ENCODE assay signal across 16 cellular contexts in genomic region chr11:73156114-73156513, GRCh38. TPM values are rescaled to one million over a fixed set of nuclear protein-coding genes. Genes with fewer than 3 reads are reported as not detected.
DNase-seq lines count a peak whose midpoint lies in the region; ATAC-seq and TF ChIP-seq lines count a peak whose summit lies in the region.
"Had no signal": no experiment of that assay in that cellular context is flagged by ENCODE, and none has a peak within 500 bp of the region (broad histone marks: within the 10 kb centered on the region; RNA-seq: fewer than 3 reads in every experiment).

No MANE protein-coding gene starts in this region.

- no peaks in the 10 kb centered on the region for H4K20me1 ChIP-seq in Karpas-422 (ENCODE audit: insufficient read depth, low read depth, low read length)

- TF ChIP-seq CTCF in omental fat pad (IDR thresholded peaks at IDR 0.05) = no peak

- no peak overlapping the region for H3K4me3 Mint-ChIP-seq in activated naive CD8-positive, alpha-beta T cell
- no peak overlapping the region for H3K4me3 Mint-ChIP-seq in activated naive CD8-positive, alpha-beta T cell treated with anti-CD3 and anti-CD28 coated beads for 36 hours
- H3K4me3 Mint-ChIP-seq in central memory CD8-positive, alpha-beta T cell = no peak overlapping the region
- H3K4me3 Mint-ChIP-seq in stimulated activated effector memory CD8-positive, alpha-beta T cell treated with anti-CD3 and anti-CD28 coated beads, Interleukin-12 subunit alpha, Interleukin-12 subunit beta, amount 100 ng/mL, for 72 hours = no peak overlapping the region
- H3K4me3 Mint-ChIP-seq: activated naive CD4-positive, alpha-beta T cell treated with anti-CD3 and anti-CD28 coated beads for 36 hours had no signal

- DNase-seq in activated naive CD8-positive, alpha-beta T cell treated with anti-CD3 and anti-CD28 coated beads for 36 hours = no peak
- DNase-seq in Karpas-422 (no peak), NCI-H1417 treated with DMSO at 0.1 percent for 48 hours (lab: John Stamatoyannopoulos, UW) (no peak), omental fat pad (ENCODE audit: low spot score) (no peak)
- no peak for DNase-seq in central memory CD8-positive, alpha-beta T cell (ENCODE audit: low spot score in 2 of 2)
- no peak for DNase-seq in stimulated activated effector memory CD8-positive, alpha-beta T cell treated with anti-CD3 and anti-CD28 coated beads, Interleukin-12 subunit alpha, Interleukin-12 subunit beta, amount 100 ng/mL, for 72 hours (ENCODE audit: low spot score in 2 of 2)
- DNase-seq: activated naive CD4-positive, alpha-beta T cell treated with anti-CD3 and anti-CD28 coated beads for 36 hours; central memory CD4-positive, alpha-beta T cell; DMS 273 treated with DMSO at 0.1 percent for 48 hours; NCI-H2029 treated with DMSO at 0.1 percent for 48 hours; NCI-H82; substantia nigra; T1000 had no signal

- H3K9ac ChIP-seq in Karpas-422 (ENCODE audit: low read length) = peak overlapping the region; percentile 81

- H3K36me3 Mint-ChIP-seq in activated naive CD8-positive, alpha-beta T cell = no peaks in the 10 kb centered on the region
- no peaks in the 10 kb centered on the region for H3K36me3 Mint-ChIP-seq in activated naive CD8-positive, alpha-beta T cell treated with anti-CD3 and anti-CD28 coated beads for 36 hours
- H3K36me3 Mint-ChIP-seq in central memory CD8-positive, alpha-beta T cell (ENCODE audit: insufficient read depth) = no peaks in the 10 kb centered on the region
- no peaks in the 10 kb centered on the region for H3K36me3 Mint-ChIP-seq in stimulated activated effector memory CD8-positive, alpha-beta T cell treated with anti-CD3 and anti-CD28 coated beads, Interleukin-12 subunit alpha, Interleukin-12 subunit beta, amount 100 ng/mL, for 72 hours

- no peaks in the 10 kb centered on the region for H3K9me3 ChIP-seq in Karpas-422 (ENCODE audit: low read length)
- H3K9me3 ChIP-seq: ovary had no signal

- peaks cover 90% of the 10 kb centered on the region for H3K4me1 ChIP-seq in Karpas-422 (ENCODE audit: low read length)

- peak overlapping the region; percentile 99 for H3K27ac ChIP-seq in Karpas-422 (ENCODE audit: low read length)
- H3K27ac ChIP-seq: ovary had no signal

- no peaks in the 10 kb centered on the region for H3K27me3 Mint-ChIP-seq in activated naive CD8-positive, alpha-beta T cell
- no peaks in the 10 kb centered on the region for H3K27me3 Mint-ChIP-seq in activated naive CD8-positive, alpha-beta T cell treated with anti-CD3 and anti-CD28 coated beads for 36 hours
- H3K27me3 Mint-ChIP-seq in central memory CD8-positive, alpha-beta T cell = no peaks in the 10 kb centered on the region

- H3K4me1 Mint-ChIP-seq in activated naive CD8-positive, alpha-beta T cell (ENCODE audit: low read depth) = peaks cover 56% of the 10 kb centered on the region
- H3K4me1 Mint-ChIP-seq in activated naive CD8-positive, alpha-beta T cell treated with anti-CD3 and anti-CD28 coated beads for 36 hours = peaks cover 44% of the 10 kb centered on the region
- H3K4me1 Mint-ChIP-seq in central memory CD8-positive, alpha-beta T cell = peaks cover 49% of the 10 kb centered on the region
- peaks cover 37% of the 10 kb centered on the region for H3K4me1 Mint-ChIP-seq in stimulated activated effector memory CD8-positive, alpha-beta T cell treated with anti-CD3 and anti-CD28 coated beads, Interleukin-12 subunit alpha, Interleukin-12 subunit beta, amount 100 ng/mL, for 72 hours

- H3K79me2 ChIP-seq in Karpas-422 (ENCODE audit: low read length) = peaks cover 7% of the 10 kb centered on the region; the same call in 1 of the 2 replicates

- ATAC-seq in central memory CD8-positive, alpha-beta T cell (replicated peaks; ENCODE audit: extremely low read depth, poor library complexity, severe bottlenecking) = no peak
- ATAC-seq in stimulated activated effector memory CD8-positive, alpha-beta T cell treated with anti-CD3 and anti-CD28 coated beads, Interleukin-12 subunit alpha, Interleukin-12 subunit beta, amount 100 ng/mL, for 72 hours = no peak
- no peak for ATAC-seq in GM18858 (IDR thresholded peaks at IDR 0.05; ENCODE audit: unreplicated experiment)
- ATAC-seq in omental fat pad (ENCODE audit: low FRiP score) = no peak

- no peaks in the 10 kb centered on the region for H3K27me3 ChIP-seq in Karpas-422 (ENCODE audit: low read length)
- H3K27me3 ChIP-seq: ovary had no signal

- no peak overlapping the region for H2AFZ ChIP-seq in Karpas-422 (ENCODE audit: low read length)

- H3K36me3 ChIP-seq in Karpas-422 (ENCODE audit: insufficient read depth, low read length) = no peaks in the 10 kb centered on the region; the same call in 1 of the 2 replicates
- H3K36me3 ChIP-seq: ovary had no signal

- H3K4me2 ChIP-seq in Karpas-422 (ENCODE audit: low read depth, low read length, poor library complexity, severe bottlenecking) = peak overlapping the region; percentile 90

- no peaks in the 10 kb centered on the region for H3K9me3 Mint-ChIP-seq in activated naive CD8-positive, alpha-beta T cell (ENCODE audit: low read depth)
- no peaks in the 10 kb centered on the region for H3K9me3 Mint-ChIP-seq in activated naive CD8-positive, alpha-beta T cell treated with anti-CD3 and anti-CD28 coated beads for 36 hours
- no peaks in the 10 kb centered on the region for H3K9me3 Mint-ChIP-seq in central memory CD8-positive, alpha-beta T cell
- no peaks in the 10 kb centered on the region for H3K9me3 Mint-ChIP-seq in stimulated activated effector memory CD8-positive, alpha-beta T cell treated with anti-CD3 and anti-CD28 coated beads, Interleukin-12 subunit alpha, Interleukin-12 subunit beta, amount 100 ng/mL, for 72 hours
- H3K9me3 Mint-ChIP-seq: activated naive CD4-positive, alpha-beta T cell treated with anti-CD3 and anti-CD28 coated beads for 36 hours had no signal

- H3K9me2 ChIP-seq in Karpas-422 (replicated peaks; ENCODE audit: insufficient read depth, low read length) = no peaks in the 10 kb centered on the region

- H3K27ac Mint-ChIP-seq in activated naive CD8-positive, alpha-beta T cell = peak overlapping the region; percentile 75
- no peak overlapping the region for H3K27ac Mint-ChIP-seq in activated naive CD8-positive, alpha-beta T cell treated with anti-CD3 and anti-CD28 coated beads for 36 hours
- peak overlapping the region; percentile 54 for H3K27ac Mint-ChIP-seq in central memory CD8-positive, alpha-beta T cell (ENCODE audit: low read depth)
- peak overlapping the region; percentile 20 for H3K27ac Mint-ChIP-seq in stimulated activated effector memory CD8-positive, alpha-beta T cell treated with anti-CD3 and anti-CD28 coated beads, Interleukin-12 subunit alpha, Interleukin-12 subunit beta, amount 100 ng/mL, for 72 hours
- H3K27ac Mint-ChIP-seq: activated naive CD4-positive, alpha-beta T cell treated with anti-CD3 and anti-CD28 coated beads for 36 hours had no signal

- no peak overlapping the region for H3K4me3 ChIP-seq in Karpas-422 (ENCODE audit: low read length)
- H3K4me3 ChIP-seq: ovary had no signal

RNA-seq across cellular contexts. Expression of gene FCHSD2, which starts 14.0 kb away (rescaled TPM):
- 10 to 100 TPM; 19.9 to 22.6 TPM for total RNA-seq in activated naive CD8-positive, alpha-beta T cell treated with anti-CD3 and anti-CD28 coated beads for 36 hours
- total RNA-seq in Karpas-422 (2014; rRNA removed; shearing (Covaris generic); ENCODE audit: low replicate concordance) = 41.1 and 48.2 TPM in 2 replicates
- total RNA-seq in omental fat pad = 10 to 100 TPM; 15.4 to 37.8 (median 31.9) TPM
